16 cellular contexts compared by ENCODE assay signal in the genomic region with DNA sequence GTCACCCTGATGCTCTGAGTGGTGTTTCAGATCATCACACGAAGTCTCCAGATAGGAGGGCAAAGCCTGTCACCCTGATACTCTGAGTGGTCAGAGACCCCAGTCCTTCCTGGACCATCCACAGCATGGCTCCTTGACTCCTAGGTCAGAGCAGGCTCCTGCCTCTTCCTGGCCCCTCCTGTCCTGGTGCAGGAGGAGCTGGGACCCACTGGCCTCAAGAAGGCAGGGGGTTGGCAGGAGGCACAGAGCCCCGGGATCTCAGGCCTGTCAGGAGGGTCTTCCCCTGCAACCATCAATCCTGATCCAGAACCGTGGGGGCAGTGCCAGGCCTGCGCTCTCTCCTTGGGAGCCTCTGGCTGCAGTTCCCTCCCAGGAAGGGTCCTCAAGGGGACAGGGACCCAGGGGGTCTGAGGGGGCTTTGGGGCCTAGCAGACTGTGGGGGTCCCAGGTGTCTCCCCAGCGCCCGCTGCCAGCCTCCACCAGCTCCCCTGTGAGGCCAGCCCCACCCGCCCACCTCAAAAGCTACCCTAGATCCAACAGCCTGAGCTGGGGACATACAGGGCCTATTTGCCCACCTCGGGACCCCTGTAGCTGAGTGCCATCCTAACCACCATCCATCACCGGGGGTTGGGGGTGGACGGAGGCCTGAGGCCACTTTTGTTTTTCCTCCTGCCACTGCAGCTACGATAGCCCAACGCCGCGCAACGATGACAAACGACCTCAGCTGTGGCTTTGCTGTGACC. TPM values are rescaled to one million over a fixed set of nuclear protein-coding genes. Genes with fewer than 3 reads are reported as not detected.
A peak's percentile ranks its signal among the peaks of the same experiment; 100 is the strongest.
DNase-seq lines count a peak whose midpoint lies in the region; ATAC-seq and TF ChIP-seq lines count a peak whose summit lies in the region.
"Had no signal": no experiment of that assay in that cellular context is flagged by ENCODE, and none has a peak within 500 bp of the region (broad histone marks: within the 10 kb centered on the region; RNA-seq: fewer than 3 reads in every experiment).

No MANE protein-coding gene starts in this region.

- BruUV-seq in mammary epithelial cell (replicated peaks; lab: Mats Ljungman, UMichigan): no TSS peak

- no peak overlapping the region for H3K27ac ChIP-seq in breast epithelium
- H3K27ac ChIP-seq in mammary epithelial cell (ENCODE audit: insufficient read depth, low read depth, low read length): no peak overlapping the region
- H3K27ac ChIP-seq in Peyer's patch: no peak overlapping the region
- H3K27ac ChIP-seq in sigmoid colon: peak overlapping the region in 2 of 4 donors; percentile 10 to 28

- H3K36me3 ChIP-seq in breast epithelium (no peaks in the 10 kb centered on the region), mammary epithelial cell (ENCODE audit: insufficient read depth, low read length) (no peaks in the 10 kb centered on the region), Peyer's patch (no peaks in the 10 kb centered on the region), sigmoid colon (peaks cover 3 to 11% (median 5%) of the 10 kb centered on the region in 4 donors)
- H3K36me3 ChIP-seq: HAP-1 had no signal

- TF ChIP-seq POLR2A in breast epithelium (IDR thresholded peaks at IDR 0.05) (no peak), Peyer's patch (IDR thresholded peaks at IDR 0.05) (no peak), sigmoid colon (IDR thresholded peaks at IDR 0.05) (no peak)

- CTCF ChIA-PET in mammary epithelial cell (lab: Charles Lee; ENCODE audit: low non-redundant PET): no interaction called here

- in situ Hi-C loops in mammary epithelial cell (cut with MboI; ENCODE audit: low sequenced_read_pairs in 2 of 2): no loop called here

- no peak overlapping the region for H3K9ac ChIP-seq in mammary epithelial cell (ENCODE audit: insufficient read depth, low read length)

- dilution Hi-C loops in mammary epithelial cell (cut with HindIII; ENCODE audit: low sequenced_read_pairs): loop anchor here (10.0 kb wide), 1 partner anchor 96 kb away; no protein-coding TSS in a partner anchor

- H2AFZ ChIP-seq in mammary epithelial cell (ENCODE audit: low read depth, low read length): no peak overlapping the region

- no peak for TF ChIP-seq EP300 in sigmoid colon (IDR thresholded peaks at IDR 0.05)

- H3K4me1 ChIP-seq in breast epithelium (no peaks in the 10 kb centered on the region), mammary epithelial cell (ENCODE audit: insufficient read depth, low read length) (no peaks in the 10 kb centered on the region), Peyer's patch (no peaks in the 10 kb centered on the region), sigmoid colon (no peaks in the 10 kb centered on the region)
- H3K4me1 ChIP-seq: Caco-2, HAP-1 had no signal

- H3K4me3 ChIP-seq in breast epithelium (no peak overlapping the region), mammary epithelial cell (replicated peaks in 1 of 3; ENCODE audit: insufficient read depth in 1 of 3, low read depth in 2 of 3, low read length in 3 of 3) (no peak overlapping the region), Peyer's patch (no peak overlapping the region), sigmoid colon (no peak overlapping the region)
- H3K4me3 ChIP-seq: HAP-1 had no signal

- no peaks in the 10 kb centered on the region for H4K20me1 ChIP-seq in mammary epithelial cell (ENCODE audit: insufficient read depth, low read length)

- H3K27me3 ChIP-seq in breast epithelium: no peaks in the 10 kb centered on the region
- no peaks in the 10 kb centered on the region for H3K27me3 ChIP-seq in mammary epithelial cell (ENCODE audit: insufficient read depth, low read length)
- H3K27me3 ChIP-seq in Peyer's patch: no peaks in the 10 kb centered on the region
- no peaks in the 10 kb centered on the region for H3K27me3 ChIP-seq in sigmoid colon

- 83% methylated on average over 10 of the region's 16 CpGs for WGBS in mammary epithelial cell (ENCODE audit: low coverage, missing lambda C conversion rate)
- 83% methylated on average over 16 of the region's 16 CpGs for WGBS in sigmoid colon, 2 donors

- H3K9me3 ChIP-seq in breast epithelium (no peaks in the 10 kb centered on the region), mammary epithelial cell (replicated peaks; ENCODE audit: insufficient read depth, low read length) (peaks cover 5% of the 10 kb centered on the region), Peyer's patch (no peaks in the 10 kb centered on the region), sigmoid colon (no peaks in the 10 kb centered on the region)

- intact Hi-C loops in breast epithelium (cut with DNase I; ENCODE audit: low total_unique reads) (no loop called here), mammary epithelial cell (cut with micrococcal nuclease) (no loop called here), posterior vena cava (cut with DNase I) (no loop called here), sigmoid colon (cut with DNase I) (no loop called here)

- ATAC-seq in left lobe of liver (no peak), HG03378 (IDR thresholded peaks at IDR 0.05; ENCODE audit: unreplicated experiment) (no peak)

- no peak overlapping the region for H3K4me2 ChIP-seq in mammary epithelial cell (ENCODE audit: insufficient read depth, low read depth, low read length)

- DNase-seq in breast epithelium (ENCODE audit: low spot score in 2 of 2): peak; percentile 14 to 40
- DNase-seq in mammary epithelial cell: no peak
- peak in 2 of 3 donors; percentile 39 to 45 for DNase-seq in Peyer's patch
- DNase-seq in left lobe of liver (ENCODE audit: low spot score): peak; percentile 41
- DNase-seq in posterior vena cava (ENCODE audit: low spot score): peak; percentile 75
- DNase-seq in sigmoid colon: no peak
- DNase-seq: Caco-2; CD4-positive, CD25-positive, alpha-beta regulatory T cell; Karpas-422; MM.1S; NCI-H187; NCI-H345; NCI-H526 treated with DMSO at 0.1 percent for 48 hours; SHP77 treated with DMSO at 0.1 percent for 48 hours had no signal

- no peak for TF ChIP-seq CTCF in breast epithelium (IDR thresholded peaks at IDR 0.05)
- no peak for TF ChIP-seq CTCF in mammary epithelial cell (conservative IDR thresholded peaks at IDR 0.05 in 1 of 2, IDR thresholded peaks at IDR 0.05 in 1 of 2; ENCODE audit: extremely low read depth in 1 of 2, insufficient read depth in 1 of 2, low read depth in 1 of 2, low read length in 2 of 2)
- no peak for TF ChIP-seq CTCF in Peyer's patch (IDR thresholded peaks at IDR 0.05)
- TF ChIP-seq CTCF in sigmoid colon (IDR thresholded peaks at IDR 0.05): no peak

- H3K79me2 ChIP-seq in mammary epithelial cell (ENCODE audit: insufficient read depth, low read length): no peaks in the 10 kb centered on the region

RNA-seq across cellular contexts. Expression of gene COL6A1, which starts 27.5 kb away (rescaled TPM):
- total RNA-seq in breast epithelium (100 to 1,000 TPM; 137 to 527 (median 201) TPM), mammary epithelial cell (100 to 1,000 TPM in 1 of 2 donors, 1 to 10 TPM in 1; 9.1 to 156 TPM), Peyer's patch (100 to 1,000 TPM in 3 of 4 donors, 10 to 100 TPM in 1; 37.7 to 458 (median 161) TPM), left lobe of liver (48.0 TPM), posterior vena cava (100 to 1,000 TPM; 606 to 689 TPM), sigmoid colon (1,000 to 10,000 TPM in 2 of 4 donors, 100 to 1,000 TPM in 2; 622 to 1,755 (median 1,184) TPM)
- polyA plus RNA-seq in mammary epithelial cell (12.0 TPM), sigmoid colon (100 to 1,000 TPM in 1 of 3 donors, 10 to 100 TPM in 2; 14.3 to 131 (median 28.2) TPM)
- 4.4 TPM for polyA minus RNA-seq in mammary epithelial cell

Comparison
In these comparisons a context has a peak if more than half of its experiments do, and no peak if none do; other contexts are left out.
1. DNase-seq: peak in breast epithelium (2 of 2), Peyer's patch (2 of 3), left lobe of liver (single experiment) and posterior vena cava (single experiment); none in mammary epithelial cell (single experiment) and sigmoid colon (single experiment).